Comparison of ENCODE assay signal across 7 cellular contexts in the genomic region with DNA sequence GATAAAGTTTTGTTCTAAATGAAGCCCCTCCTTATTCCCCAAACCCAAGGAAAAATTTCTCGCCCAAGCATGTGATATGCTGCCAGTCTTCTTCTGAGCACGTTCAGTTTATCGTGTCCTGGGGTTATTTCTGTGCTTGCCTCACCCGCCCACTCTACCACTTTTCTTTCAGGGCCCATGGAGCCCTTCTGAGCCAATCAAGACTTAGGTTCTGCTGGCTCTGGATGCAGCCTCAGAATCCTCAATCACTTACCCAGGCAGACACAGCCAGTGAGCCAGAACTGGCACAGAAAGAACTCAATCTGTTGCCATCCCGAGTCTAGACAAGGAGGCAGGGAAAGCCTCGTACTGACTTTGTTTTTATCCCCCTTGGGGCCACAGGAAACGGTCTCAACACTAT. TPM values are rescaled to one million over a fixed set of nuclear protein-coding genes. Genes with fewer than 3 reads are reported as not detected.
"Had no signal": no experiment of that assay in that cellular context is flagged by ENCODE, and none has a peak within 500 bp of the region (broad histone marks: within the 10 kb centered on the region; RNA-seq: fewer than 3 reads in every experiment).

No MANE protein-coding gene starts in this region.

- DNase-seq: GOT3, H7, HFFc6 had no signal

- H3K4me1 ChIP-seq: HAP-1 had no signal

- H3K4me3 ChIP-seq: HAP-1 had no signal

- H3K9me3 ChIP-seq: HAP-1 had no signal

- H3K27ac ChIP-seq: HL-60 had no signal

- H3K36me3 ChIP-seq: HAP-1 had no signal

RNA-seq across cellular contexts. Expression of a gene that starts 34.1 kb away (rescaled TPM):
- total RNA-seq: HepG2, HFFc6, HT1080 had no signal
